12 cellular contexts compared by ENCODE assay signal in genomic region chr13:30908416-30908980, GRCh38. TPM values are rescaled to one million over a fixed set of nuclear protein-coding genes. Genes with fewer than 3 reads are reported as not detected.
A peak's percentile ranks its signal among the peaks of the same experiment; 100 is the strongest.
DNase-seq lines count a peak whose midpoint lies in the region; ATAC-seq, FAIRE-seq and TF ChIP-seq lines count a peak whose summit lies in the region.
"Had no signal": no experiment of that assay in that cellular context is flagged by ENCODE, and none has a peak within 500 bp of the region (broad histone marks: within the 10 kb centered on the region; RNA-seq: fewer than 3 reads in every experiment).

No MANE protein-coding gene starts in this region.

- H3K9me3 ChIP-seq in HEK293 (ENCODE audit: control insufficient read depth, insufficient read depth, low read depth, low read length) (no peaks in the 10 kb centered on the region), astrocyte (ENCODE audit: insufficient read depth, low read depth, low read length) (no peaks in the 10 kb centered on the region), skeletal muscle tissue (ENCODE audit: control insufficient read depth in 3 of 3, low read length in 3 of 3) (no peaks in the 10 kb centered on the region)

- H3K9ac ChIP-seq in astrocyte (ENCODE audit: low read length) (peak overlapping the region; percentile 74), skeletal muscle tissue (ENCODE audit: low read depth in 1 of 3, low read length in 3 of 3) (peak overlapping the region in 1 of 3 donors; percentile 57)

- H3K27me3 ChIP-seq in astrocyte (ENCODE audit: insufficient read depth, low read length) (no peaks in the 10 kb centered on the region), skeletal muscle tissue (ENCODE audit: control insufficient read depth in 3 of 3, insufficient read depth in 3 of 3, low read length in 3 of 3) (peaks cover 29 to 37% (median 33%) of the 10 kb centered on the region in 3 donors)

- H3K27ac Mint-ChIP-seq in astrocyte (ENCODE audit: unreplicated experiment), result peak overlapping the region; percentile 59

- CTCF ChIA-PET in HEK293 (lab: Yijun Ruan, JAX), result interaction anchor here (0.5 to 0.9 kb wide), 4 partner anchors 16 to 426 kb away, joined by 3 to 5 read pairs (median 4); no protein-coding TSS in a partner anchor

- DNase-seq in astrocyte (ENCODE audit: low read depth) (peak; percentile 72), left ventricle myocardium superior (peak; percentile 62), 8988T (no peak), GM12891 (ENCODE audit: insufficient read length, low spot score) (no peak)
- no peak for DNase-seq in stimulated activated CD4-positive, alpha-beta T cell treated with anti-CD3 and anti-CD28 coated beads, Interleukin-4, amount 100 ng/mL, for 4 hours
- DNase-seq: MM.1S, NCI-H446 treated with DMSO at 0.1 percent for 48 hours had no signal

- no peak overlapping the region for H3K4me3 ChIP-seq in HEK293 (ENCODE audit: low read depth, low read length)
- H3K4me3 ChIP-seq in astrocyte (ENCODE audit: insufficient read depth, low read depth, low read length), result no peak overlapping the region
- H3K4me3 ChIP-seq in skeletal muscle tissue (ENCODE audit: low read length in 3 of 3), result peak overlapping the region in 2 of 3 donors; percentile 14 to 74

- no peak for FAIRE-seq in astrocyte (lab: Jason Lieb, UNC)
- no peak for FAIRE-seq in GM12891 (lab: Jason Lieb, UNC)

- POLR2A ChIA-PET in HEK293 (lab: Yijun Ruan, JAX), result no interaction called here

- intact Hi-C loops in left ventricle myocardium superior (cut with micrococcal nuclease), result no loop called here

- H3K36me3 ChIP-seq in HEK293 (ENCODE audit: control insufficient read depth in 2 of 2, insufficient read depth in 1 of 2, low read length in 2 of 2), result no peaks in the 10 kb centered on the region
- no peaks in the 10 kb centered on the region for H3K36me3 ChIP-seq in astrocyte (ENCODE audit: insufficient read depth, low read length)
- H3K36me3 ChIP-seq in skeletal muscle tissue (ENCODE audit: control insufficient read depth in 3 of 3, insufficient read depth in 3 of 3, low read length in 3 of 3), result peaks cover 0 to 3% (median 0%) of the 10 kb centered on the region in 3 donors

- no peak overlapping the region for H2AFZ ChIP-seq in astrocyte (ENCODE audit: low read depth, low read length)

- peaks cover 21% of the 10 kb centered on the region for H3K4me1 Mint-ChIP-seq in astrocyte (ENCODE audit: low read depth, unreplicated experiment)

- H4K20me1 ChIP-seq in astrocyte (ENCODE audit: insufficient read depth, low read length), result peaks cover 7% of the 10 kb centered on the region

- H3K79me2 ChIP-seq in astrocyte (ENCODE audit: insufficient read depth, low read length), result peaks cover 17% of the 10 kb centered on the region

- H3K4me1 ChIP-seq in HEK293 (ENCODE audit: control insufficient read depth, insufficient read depth, low read length) (peaks cover 7% of the 10 kb centered on the region; the same call in 1 of the 2 replicates), astrocyte (ENCODE audit: insufficient read depth, low read length) (peaks cover 32% of the 10 kb centered on the region), skeletal muscle tissue (ENCODE audit: control insufficient read depth in 3 of 3, insufficient read depth in 3 of 3, low read length in 3 of 3) (peaks cover 7 to 14% (median 8%) of the 10 kb centered on the region in 3 donors)

- no peak overlapping the region for H3K4me3 Mint-ChIP-seq in astrocyte (ENCODE audit: unreplicated experiment)

- no peak overlapping the region for H3K27ac ChIP-seq in HEK293 (ENCODE audit: extremely low read depth, low read depth, low read length)
- H3K27ac ChIP-seq in astrocyte (ENCODE audit: low read depth, low read length), result no peak overlapping the region
- H3K27ac ChIP-seq in skeletal muscle tissue (ENCODE audit: low read depth, low read length), result peak overlapping the region; percentile 55

- peaks cover 3% of the 10 kb centered on the region for H3K9me3 Mint-ChIP-seq in astrocyte (ENCODE audit: unreplicated experiment)

- ATAC-seq in left ventricle myocardium superior, result peak; percentile 84
- ATAC-seq in HG02852 (IDR thresholded peaks at IDR 0.05; ENCODE audit: unreplicated experiment), result no peak

- H3K4me2 ChIP-seq in astrocyte (ENCODE audit: low read length), result peak overlapping the region; percentile 82

- peaks cover 30% of the 10 kb centered on the region for H3K27me3 Mint-ChIP-seq in astrocyte (ENCODE audit: low read depth, unreplicated experiment)

- TF ChIP-seq CTCF in HEK293 (tag by site-specific recombination; IDR thresholded peaks at IDR 0.05) (no peak), astrocyte (IDR thresholded peaks at IDR 0.05; ENCODE audit: insufficient read depth, low read depth, low read length) (no peak)

- TF ChIP-seq POLR2A in GM12891 (IDR thresholded peaks at IDR 0.05; ENCODE audit: low read depth, low read length), result no peak

- H3K36me3 Mint-ChIP-seq in astrocyte (ENCODE audit: low read depth, unreplicated experiment), result no peaks in the 10 kb centered on the region

TF ChIP-seq in HEK293, 187 proteins besides CTCF, POLR2A, EP300 and RAD21:
- no peak for TF ChIP-seq TCF7L2 (IDR thresholded peaks at IDR 0.05; ENCODE audit: borderline replicate concordance, low read depth, low read length)
- TF ChIP-seq ZNF501 (tag by site-specific recombination; IDR thresholded peaks at IDR 0.05), result no peak
- no peak for TF ChIP-seq ZNF585B (tag by site-specific recombination; IDR thresholded peaks at IDR 0.05)
- TF ChIP-seq ZSCAN5A (tag by site-specific recombination; IDR thresholded peaks at IDR 0.05), result no peak
- TF ChIP-seq KLF10 (tag by site-specific recombination; IDR thresholded peaks at IDR 0.05), result no peak
- no peak for TF ChIP-seq ZNF610 (tag by site-specific recombination; IDR thresholded peaks at IDR 0.05; ENCODE audit: borderline replicate concordance)
- TF ChIP-seq SALL2 (tag by site-specific recombination; IDR thresholded peaks at IDR 0.05; ENCODE audit: borderline replicate concordance), result no peak
- no peak for TF ChIP-seq ZNF366 (tag by site-specific recombination; conservative IDR thresholded peaks at IDR 0.05)
- no peak for TF ChIP-seq ZNF510 (tag by site-specific recombination; IDR thresholded peaks at IDR 0.05; ENCODE audit: insufficient replicate concordance)
- no peak for TF ChIP-seq ZBTB8A (tag by site-specific recombination; IDR thresholded peaks at IDR 0.05)
- TF ChIP-seq EGR2 (tag by site-specific recombination; IDR thresholded peaks at IDR 0.05; ENCODE audit: low read depth), result peak; percentile 54
- TF ChIP-seq ZFHX2 (tag by site-specific recombination; conservative IDR thresholded peaks at IDR 0.05), result peak; percentile 57; the same call in 1 of the 2 replicates
TF ChIP-seq in HEK293: peak in this region for 2.

TF ChIP-seq in GM12891, 5 proteins besides CTCF, POLR2A, EP300 and RAD21:
- no peak for TF ChIP-seq POU2F2 (IDR thresholded peaks at IDR 0.05; ENCODE audit: low read depth, low read length)
- no peak for TF ChIP-seq TAF1 (IDR thresholded peaks at IDR 0.05; ENCODE audit: low read depth, low read length)

RNA-seq across cellular contexts. Expression of gene MEDAG, which starts 2.4 kb away (rescaled TPM):
- 1.2 and 1.5 TPM in 2 replicates for total RNA-seq in astrocyte
- total RNA-seq in left ventricle myocardium superior, result 4.2 TPM
- 11.5 TPM for total RNA-seq in skeletal muscle tissue
- not detected for polyA plus RNA-seq in GM12891 (2012; ENCODE audit: low read depth, missing spikeins)
- total RNA-seq: SK-MEL-5 had no signal

RNA-seq across cellular contexts. Expression of gene TEX26, which starts 24.0 kb away (rescaled TPM):
- not detected in 2 replicates for total RNA-seq in astrocyte
- total RNA-seq in left ventricle myocardium superior, result not detected
- not detected for total RNA-seq in skeletal muscle tissue
- polyA plus RNA-seq in GM12891 (2012; ENCODE audit: low read depth, missing spikeins), result not detected
- total RNA-seq: glomerular endothelial cell, SK-MEL-5 had no signal

Comparison
In these comparisons a context has a peak if more than half of its experiments do, and no peak if none do; other contexts are left out.
1. H3K4me3 ChIP-seq: peak in skeletal muscle tissue (2 of 3); none in HEK293 (single experiment) and astrocyte (single experiment).
2. DNase-seq: peak in astrocyte (single experiment) and left ventricle myocardium superior (single experiment); none in 8988T (single experiment), GM12891 (single experiment) and stimulated activated CD4-positive, alpha-beta T cell treated with anti-CD3 and anti-CD28 coated beads, Interleukin-4, amount 100 ng/mL, for 4 hours (0 of 2).